1 cellular context compared by ENCODE assay signal in the genomic region with DNA sequence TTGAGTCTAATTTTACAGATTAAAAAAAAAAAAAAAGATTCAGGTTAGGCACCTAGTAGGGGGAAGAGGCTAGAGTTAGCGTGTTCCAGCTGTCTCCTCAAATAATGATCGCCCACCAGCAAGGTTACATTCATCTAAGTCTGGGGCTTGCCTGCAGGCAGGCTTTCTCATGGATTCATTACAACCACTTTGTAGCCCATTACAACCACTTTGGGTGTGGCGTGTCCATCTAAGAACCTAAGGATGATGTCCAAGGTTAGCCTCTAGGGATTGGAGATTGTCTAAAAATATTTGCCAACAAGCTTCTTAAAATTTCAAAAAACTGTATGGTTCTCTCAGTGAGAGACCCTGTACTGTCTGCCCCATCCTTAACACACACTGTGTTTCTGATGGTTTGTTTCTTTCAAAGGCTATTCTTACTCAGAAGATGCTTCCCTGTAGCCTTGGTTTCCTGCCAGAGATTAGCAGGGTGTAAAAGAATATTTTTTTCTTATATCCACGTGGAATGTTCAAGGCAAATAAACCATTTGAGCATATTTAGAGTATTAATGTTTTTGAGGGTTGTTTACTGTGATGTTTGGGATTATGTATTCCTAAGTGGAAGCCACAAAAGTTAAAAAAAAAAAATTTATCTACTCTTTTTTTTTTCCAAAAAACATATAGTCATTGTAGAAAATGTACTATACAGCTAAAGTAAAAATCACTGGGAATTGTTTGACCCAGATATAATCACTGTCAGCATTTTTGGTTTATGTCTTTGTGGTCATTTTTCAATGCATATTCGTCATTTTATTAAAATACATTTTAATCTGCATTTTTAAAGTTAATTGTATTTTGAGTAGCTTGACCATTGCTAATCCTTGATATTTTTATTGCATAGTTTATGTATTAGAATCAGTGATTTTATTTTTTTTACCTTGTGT.
TF ChIP-seq lines count a peak whose summit lies in the region.

No MANE protein-coding gene starts in this region.

TF ChIP-seq in HepG2, 621 proteins besides CTCF, POLR2A, EP300 and RAD21:
- TF ChIP-seq, protein P1, sequence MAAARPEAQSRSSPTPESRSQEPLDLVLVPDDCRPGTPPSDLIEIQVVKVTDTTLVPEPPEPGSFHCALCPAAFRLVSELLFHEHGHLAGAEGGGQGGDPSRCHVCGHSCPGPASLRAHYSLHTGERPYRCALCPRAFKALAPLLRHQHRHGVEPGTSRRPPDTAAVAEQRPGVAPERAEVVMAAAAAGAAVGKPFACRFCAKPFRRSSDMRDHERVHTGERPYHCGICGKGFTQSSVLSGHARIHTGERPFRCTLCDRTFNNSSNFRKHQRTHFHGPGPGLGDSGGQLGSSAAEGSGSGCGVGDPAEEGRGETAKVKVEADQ (CRISPR knock-in tag; IDR thresholded peaks at IDR 0.05; ENCODE audit: borderline replicate concordance), result 0 out of 2 replicates have a peak, but pooled peaks have one; percentile 23
- no peak for TF ChIP-seq AHR (CRISPR knock-in tag; IDR thresholded peaks at IDR 0.05)
- no peak for TF ChIP-seq STAT5B (CRISPR knock-in tag; IDR thresholded peaks at IDR 0.05)
- TF ChIP-seq, protein P2, sequence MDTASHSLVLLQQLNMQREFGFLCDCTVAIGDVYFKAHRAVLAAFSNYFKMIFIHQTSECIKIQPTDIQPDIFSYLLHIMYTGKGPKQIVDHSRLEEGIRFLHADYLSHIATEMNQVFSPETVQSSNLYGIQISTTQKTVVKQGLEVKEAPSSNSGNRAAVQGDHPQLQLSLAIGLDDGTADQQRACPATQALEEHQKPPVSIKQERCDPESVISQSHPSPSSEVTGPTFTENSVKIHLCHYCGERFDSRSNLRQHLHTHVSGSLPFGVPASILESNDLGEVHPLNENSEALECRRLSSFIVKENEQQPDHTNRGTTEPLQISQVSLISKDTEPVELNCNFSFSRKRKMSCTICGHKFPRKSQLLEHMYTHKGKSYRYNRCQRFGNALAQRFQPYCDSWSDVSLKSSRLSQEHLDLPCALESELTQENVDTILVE (CRISPR knock-in tag; IDR thresholded peaks at IDR 0.05), result no peak
- TF ChIP-seq ISL2 (CRISPR knock-in tag; IDR thresholded peaks at IDR 0.05), result no peak
- peak; percentile 82 to 93 for TF ChIP-seq MAFK (conservative IDR thresholded peaks at IDR 0.05 in 1 of 2, IDR thresholded peaks at IDR 0.05 in 1 of 2; ENCODE audit: low read length in 2 of 2)
- TF ChIP-seq ATF7 (IDR thresholded peaks at IDR 0.05), result no peak
- TF ChIP-seq ATF7 (CRISPR knock-in tag; IDR thresholded peaks at IDR 0.05), result no peak
- peak; percentile 89 for TF ChIP-seq MAFF (IDR thresholded peaks at IDR 0.05; ENCODE audit: low read depth, low read length)
- TF ChIP-seq LCORL (IDR thresholded peaks at IDR 0.05), result no peak
- no peak for TF ChIP-seq LCORL (CRISPR knock-in tag; IDR thresholded peaks at IDR 0.05)
